In genomic region chr1:41965-42470, GRCh38 we compare ENCODE assay signal across 7 cellular contexts. TPM values are rescaled to one million over a fixed set of nuclear protein-coding genes. Genes with fewer than 3 reads are reported as not detected.
"Had no signal": no experiment of that assay in that cellular context is flagged by ENCODE, and none has a peak within 500 bp of the region (broad histone marks: within the 10 kb centered on the region; RNA-seq: fewer than 3 reads in every experiment).

No MANE protein-coding gene starts in this region.

RNA-seq across cellular contexts. Expression of gene OR4F5, which starts 23.2 kb away (rescaled TPM):
- total RNA-seq: GM23248, GM23338, H1, H4, H7, H9, HFFc6 had no signal
- polyA plus RNA-seq: GM23248, GM23338, H1 had no signal
